Comparison of ENCODE assay signal across 12 cellular contexts in the genomic region with DNA sequence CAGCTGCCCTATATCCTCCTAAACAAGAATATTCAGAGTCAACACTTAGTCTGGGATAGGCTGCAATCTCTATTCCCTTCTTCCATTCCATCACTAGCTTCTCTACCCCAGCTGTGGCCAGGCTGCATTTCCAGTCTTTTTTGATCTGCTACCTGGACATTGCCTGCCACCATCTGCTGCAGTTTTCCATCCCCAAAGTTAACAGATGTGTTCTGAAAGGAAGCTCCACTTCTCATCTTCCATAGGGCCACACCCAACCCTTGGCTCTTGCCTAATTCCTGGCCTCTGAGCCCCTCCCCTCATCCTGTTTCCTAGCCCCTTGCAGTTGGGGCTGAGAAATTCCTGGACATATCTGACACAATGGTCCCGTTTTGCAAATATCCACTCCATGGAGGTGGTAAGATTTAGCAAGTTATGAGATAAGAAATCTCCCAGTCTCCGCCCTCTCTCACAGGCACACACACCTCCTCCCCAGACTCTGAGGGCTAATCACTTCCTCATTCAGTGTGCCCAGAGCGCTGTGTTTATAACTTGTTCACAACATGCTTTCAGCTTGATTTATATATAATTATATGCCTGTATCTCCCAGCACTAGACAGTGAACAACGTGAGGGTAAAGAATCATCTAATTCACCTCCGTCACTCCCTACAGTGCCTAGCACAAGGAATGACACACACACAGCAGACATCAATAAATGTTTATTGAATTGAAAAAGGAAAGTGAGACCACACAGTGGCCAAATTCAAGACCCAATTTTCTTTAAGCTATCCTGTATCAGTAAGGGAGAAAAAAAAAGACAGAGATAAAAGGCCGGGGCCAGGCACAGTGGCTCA. TPM values are rescaled to one million over a fixed set of nuclear protein-coding genes. Genes with fewer than 3 reads are reported as not detected.
DNase-seq lines count a peak whose midpoint lies in the region; ATAC-seq and FAIRE-seq lines count a peak whose summit lies in the region.
"Had no signal": no experiment of that assay in that cellular context is flagged by ENCODE, and none has a peak within 500 bp of the region (broad histone marks: within the 10 kb centered on the region; RNA-seq: fewer than 3 reads in every experiment).

No MANE protein-coding gene starts in this region.

- no peaks in the 10 kb centered on the region for H3K36me3 ChIP-seq in small intestine (ENCODE audit: control insufficient read depth in 2 of 2, insufficient read depth in 2 of 2, low read length in 2 of 2)

- H3K4me1 ChIP-seq in small intestine (ENCODE audit: control insufficient read depth in 2 of 2, insufficient read depth in 1 of 2, low read depth in 1 of 2, low read length in 1 of 2): no peaks in the 10 kb centered on the region

- H3K27me3 ChIP-seq in small intestine (ENCODE audit: control insufficient read depth in 2 of 2, insufficient read depth in 2 of 2, low read length in 2 of 2): peaks cover 7 to 18% of the 10 kb centered on the region in 2 donors
- H3K27me3 ChIP-seq: tibial artery had no signal

- no peak for FAIRE-seq in small intestine (lab: Jason Lieb, UNC)

- no peak overlapping the region for H3K4me3 ChIP-seq in small intestine (ENCODE audit: low read depth in 1 of 2, low read length in 2 of 2)
- H3K4me3 ChIP-seq: gastroesophageal sphincter, tibial artery had no signal

- no peaks in the 10 kb centered on the region for H3K9me3 ChIP-seq in small intestine (ENCODE audit: control insufficient read depth, low read depth)
- H3K9me3 ChIP-seq: gastroesophageal sphincter, tibial artery had no signal

- ATAC-seq in HG03354 (IDR thresholded peaks at IDR 0.05; ENCODE audit: poor library complexity, severe bottlenecking, unreplicated experiment): peak; percentile 43
- no peak for ATAC-seq in GM21619 (IDR thresholded peaks at IDR 0.05; ENCODE audit: unreplicated experiment)
- no peak for ATAC-seq in HG02623 (IDR thresholded peaks at IDR 0.05; ENCODE audit: unreplicated experiment)
- ATAC-seq: gastroesophageal sphincter had no signal

- WGBS in small intestine, 3 donors: 7 to 35% (median 20%) methylated on average over 6 of the region's 6 CpGs

- DNase-seq in DMS79 treated with DMSO at 0.1 percent for 48 hours (lab: John Stamatoyannopoulos, UW): peak; percentile 1
- no peak for DNase-seq in DMS79 (lab: John Stamatoyannopoulos, UW)
- peak; percentile 84 for DNase-seq in OCI-M1 (lab: John Stamatoyannopoulos, UW)
- peak; percentile 47 for DNase-seq in small intestine
- no peak for DNase-seq in midbrain (lab: John Stamatoyannopoulos, UW)
- DNase-seq: activated CD4-positive, alpha-beta T cell treated with anti-CD3 and anti-CD28 coated beads, Interleukin-2, amount 50 U/mL, for 4 hours; tibial artery had no signal

- no peak overlapping the region for H3K27ac ChIP-seq in small intestine (ENCODE audit: low read depth in 1 of 2, low read length in 1 of 2)
- H3K27ac ChIP-seq: 22Rv1, gastroesophageal sphincter, tibial artery had no signal

RNA-seq across cellular contexts. Expression of gene SMUG1, which starts 13.4 kb away (rescaled TPM):
- 10 to 100 TPM; 25.9 to 83.9 (median 53.5) TPM for polyA plus RNA-seq in small intestine

Comparison
In these comparisons a context has a peak if more than half of its experiments do, and no peak if none do; other contexts are left out.
1. DNase-seq: peak in DMS79 treated with DMSO at 0.1 percent for 48 hours (single experiment), OCI-M1 (single experiment) and small intestine (single experiment); none in DMS79 (single experiment) and midbrain (single experiment).